In genomic region chr9:109903515-109904138, GRCh38 we compare ENCODE assay signal across 8 cellular contexts.
A peak's percentile ranks its signal among the peaks of the same experiment; 100 is the strongest.
DNase-seq lines count a peak whose midpoint lies in the region; ATAC-seq, FAIRE-seq and TF ChIP-seq lines count a peak whose summit lies in the region.

No MANE protein-coding gene starts in this region.

- H3K36me3 Mint-ChIP-seq in activated CD4-positive, alpha-beta memory T cell treated with anti-CD3 and anti-CD28 coated beads for 36 hours = no peaks in the 10 kb centered on the region

- no peaks in the 10 kb centered on the region for H3K36me3 ChIP-seq in endothelial cell of umbilical vein (ENCODE audit: control insufficient read depth in 2 of 2, extremely low read depth in 1 of 2, insufficient read depth in 2 of 2, low read length in 2 of 2)
- H3K36me3 ChIP-seq in tibial artery = no peaks in the 10 kb centered on the region

- intact Hi-C loops in activated CD4-positive, alpha-beta memory T cell treated with anti-CD3 and anti-CD28 coated beads for 36 hours (cut with micrococcal nuclease) = loop anchor here (1.0 to 2.0 kb wide), 5 partner anchors 145 to 314 kb away; no protein-coding TSS in a partner anchor
- intact Hi-C loops in endothelial cell of umbilical vein (cut with micrococcal nuclease) (loop anchor here (1.0 kb wide), 3 partner anchors 155 to 314 kb away; no protein-coding TSS in a partner anchor), tibial artery (cut with DNase I; ENCODE audit: low total_unique reads) (loop anchor here (2.0 kb wide), 2 partner anchors 249 to 315 kb away; no protein-coding TSS in a partner anchor)

- peak; percentile 87 for FAIRE-seq in endothelial cell of umbilical vein (lab: Jason Lieb, UNC)

- H3K27ac Mint-ChIP-seq in activated CD4-positive, alpha-beta memory T cell treated with anti-CD3 and anti-CD28 coated beads for 36 hours = no peak overlapping the region

- H2AFZ ChIP-seq in endothelial cell of umbilical vein (ENCODE audit: low read depth, low read length) = no peak overlapping the region

- H3K27me3 Mint-ChIP-seq in activated CD4-positive, alpha-beta memory T cell treated with anti-CD3 and anti-CD28 coated beads for 36 hours = peaks cover 6% of the 10 kb centered on the region

- no peaks in the 10 kb centered on the region for H4K20me1 ChIP-seq in endothelial cell of umbilical vein (replicated peaks; ENCODE audit: control insufficient read depth, extremely low read depth, insufficient read depth, low read length)

- H3K4me3 Mint-ChIP-seq in activated CD4-positive, alpha-beta memory T cell treated with anti-CD3 and anti-CD28 coated beads for 36 hours = no peak overlapping the region

- DNase-seq in DMS53 (lab: John Stamatoyannopoulos, UW) = peak; percentile 86
- peak; percentile 22 for DNase-seq in NCI-H82 treated with DMSO at 0.1 percent for 48 hours (lab: John Stamatoyannopoulos, UW; ENCODE audit: unreplicated experiment)
- peak; percentile 74 for DNase-seq in activated CD4-positive, alpha-beta memory T cell treated with anti-CD3 and anti-CD28 coated beads for 36 hours
- DNase-seq in endothelial cell of umbilical vein (ENCODE audit: low read depth, low spot score) = peak; percentile 82
- peak; percentile 69 for DNase-seq in myocyte (ENCODE audit: low read depth)
- peak; percentile 64 to 70 for DNase-seq in tibial artery
- no peak for DNase-seq in GOT3 (lab: John Stamatoyannopoulos, UW)

- no TSS peak for BruUV-seq in endothelial cell of umbilical vein (replicated peaks; lab: Mats Ljungman, UMichigan)

- H3K27ac ChIP-seq in endothelial cell of umbilical vein (ENCODE audit: insufficient read depth, low read depth, low read length) (no peak overlapping the region), tibial artery (no peak overlapping the region)

- no peak overlapping the region for H3K9ac ChIP-seq in endothelial cell of umbilical vein (replicated peaks; ENCODE audit: extremely low read depth, insufficient read depth, low read length)

- H3K9me1 ChIP-seq in endothelial cell of umbilical vein (replicated peaks; ENCODE audit: control insufficient read depth, extremely low read depth, insufficient read depth, low read length) = no peaks in the 10 kb centered on the region

- CTCF ChIA-PET in activated CD4-positive, alpha-beta memory T cell treated with anti-CD3 and anti-CD28 coated beads for 36 hours (lab: Charles Lee) = interaction anchor here (0.6 to 10.7 kb wide), 40 partner anchors 9 to 353 kb away, joined by 3 to 119 read pairs (median 4); partner anchors contain the start of gene TXN
- CTCF ChIA-PET in endothelial cell of umbilical vein (lab: Charles Lee) = interaction anchor here (0.6 to 5.3 kb wide), 66 partner anchors 9 to 782 kb away, joined by 3 to 117 read pairs (median 5); no protein-coding TSS in a partner anchor

- TF ChIP-seq POLR2A in endothelial cell of umbilical vein (IDR thresholded peaks at IDR 0.05; ENCODE audit: low read depth, low read length) = no peak

- TF ChIP-seq CTCF in endothelial cell of umbilical vein (IDR thresholded peaks at IDR 0.05; ENCODE audit: extremely low read depth in 1 of 2, insufficient read depth in 1 of 2, low read depth in 1 of 2, low read length in 2 of 2) (peak; percentile 62 to 82), tibial artery (IDR thresholded peaks at IDR 0.05) (peak; percentile 76 to 79)

- no peaks in the 10 kb centered on the region for H3K9me3 Mint-ChIP-seq in activated CD4-positive, alpha-beta memory T cell treated with anti-CD3 and anti-CD28 coated beads for 36 hours

- H3K9me3 ChIP-seq in endothelial cell of umbilical vein (replicated peaks; ENCODE audit: control insufficient read depth, insufficient read depth, low read length) (no peaks in the 10 kb centered on the region), tibial artery (no peaks in the 10 kb centered on the region)

- no peaks in the 10 kb centered on the region for H3K79me2 ChIP-seq in endothelial cell of umbilical vein (ENCODE audit: control insufficient read depth, insufficient read depth, low read length)

- peaks cover 10% of the 10 kb centered on the region for H3K4me1 Mint-ChIP-seq in activated CD4-positive, alpha-beta memory T cell treated with anti-CD3 and anti-CD28 coated beads for 36 hours (ENCODE audit: low read depth)

- ATAC-seq in HG02870 (IDR thresholded peaks at IDR 0.05; ENCODE audit: unreplicated experiment) = peak; percentile 32

- H3K4me1 ChIP-seq in endothelial cell of umbilical vein (ENCODE audit: control insufficient read depth, extremely low read depth, insufficient read depth, low read length) (peaks cover 24% of the 10 kb centered on the region), tibial artery (peaks cover 0 to 5% (median 0%) of the 10 kb centered on the region in 4 donors)

- POLR2A ChIA-PET in activated CD4-positive, alpha-beta memory T cell treated with anti-CD3 and anti-CD28 coated beads for 36 hours (lab: Charles Lee) = interaction anchor here (0.6 kb wide), 1 partner anchor 1059 kb away, joined by 3 read pairs; no protein-coding TSS in a partner anchor
- POLR2A ChIA-PET in endothelial cell of umbilical vein (lab: Charles Lee) = interaction anchor here (0.7 kb wide), 1 partner anchor 226 kb away, joined by 7 read pairs; no protein-coding TSS in a partner anchor

- H3K27me3 ChIP-seq in endothelial cell of umbilical vein (ENCODE audit: control insufficient read depth in 2 of 2, insufficient read depth in 2 of 2, low read length in 2 of 2) (peaks cover 8 to 9% of the 10 kb centered on the region in 2 experiments), tibial artery (no peaks in the 10 kb centered on the region)

- H3K4me2 ChIP-seq in endothelial cell of umbilical vein (ENCODE audit: insufficient read depth, low read length) = no peak overlapping the region

- H3K4me3 ChIP-seq in endothelial cell of umbilical vein (replicated peaks in 1 of 3; ENCODE audit: insufficient read depth in 1 of 3, low read depth in 1 of 3, low read length in 3 of 3) (no peak overlapping the region), tibial artery (no peak overlapping the region)

- dilution Hi-C loops in endothelial cell of umbilical vein (cut with MboI; ENCODE audit: extremely low pct_ligation_motif_present, low sequenced_read_pairs) = loop anchor here (10.0 to 25.0 kb wide), 2 partner anchors 161 to 259 kb away; no protein-coding TSS in a partner anchor

TF ChIP-seq in endothelial cell of umbilical vein, 7 proteins besides CTCF, POLR2A, EP300 and RAD21:
- TF ChIP-seq MYC (IDR thresholded peaks at IDR 0.05; ENCODE audit: low read depth, low read length) = no peak
- peak; percentile 28 for TF ChIP-seq MAX (IDR thresholded peaks at IDR 0.05; ENCODE audit: insufficient read depth, insufficient read length)
